Comparison of ENCODE assay signal across 26 cellular contexts in the genomic region with DNA sequence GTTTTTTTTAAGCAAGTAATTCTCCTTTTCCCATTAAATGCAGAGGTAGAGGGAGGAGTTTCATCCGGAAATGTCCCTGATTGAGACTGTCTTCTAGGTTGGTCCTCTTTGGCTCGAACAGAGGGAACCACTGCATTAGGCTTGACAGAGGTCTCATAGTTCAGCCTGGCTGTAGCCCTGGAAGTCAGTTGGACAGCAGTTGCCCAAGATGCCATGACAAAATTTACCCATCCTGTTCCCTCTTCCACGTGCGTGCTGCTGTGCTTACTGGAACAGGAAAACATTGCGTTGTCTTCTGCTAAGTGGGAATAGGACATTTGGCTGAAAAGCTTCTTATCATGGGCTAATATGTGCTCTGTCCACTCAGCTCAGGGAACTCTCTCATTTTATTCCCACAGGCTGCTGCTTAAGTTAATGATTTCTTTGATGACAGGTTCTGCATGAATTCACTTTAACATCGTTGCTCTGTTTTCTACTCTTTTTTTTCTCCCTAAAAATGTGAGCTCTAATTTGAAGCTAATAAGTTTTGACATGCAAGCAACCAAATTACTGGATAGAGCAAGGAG. TPM values are rescaled to one million over a fixed set of nuclear protein-coding genes. Genes with fewer than 3 reads are reported as not detected.
DNase-seq lines count a peak whose midpoint lies in the region; ATAC-seq, FAIRE-seq and TF ChIP-seq lines count a peak whose summit lies in the region.
"Had no signal": no experiment of that assay in that cellular context is flagged by ENCODE, and none has a peak within 500 bp of the region (broad histone marks: within the 10 kb centered on the region; RNA-seq: fewer than 3 reads in every experiment).

No MANE protein-coding gene starts in this region.

- H3K27ac ChIP-seq in angular gyrus (ENCODE audit: low read depth, low read length), result peak overlapping the region; percentile 18
- H3K27ac ChIP-seq: BLaER1, PC-9, RWPE1, SK-N-MC had no signal

- ATAC-seq in GM18909 (IDR thresholded peaks at IDR 0.05; ENCODE audit: poor library complexity, unreplicated experiment), result no peak

- H3K27me3 Mint-ChIP-seq in type B pancreatic cell, result no peaks in the 10 kb centered on the region

- peaks cover 11% of the 10 kb centered on the region for H3K9me3 Mint-ChIP-seq in type B pancreatic cell
- H3K9me3 Mint-ChIP-seq: CD4-positive, alpha-beta T cell had no signal

- FAIRE-seq in islet of Langerhans (lab: Jason Lieb, UNC), result peak; percentile 93

- in situ Hi-C loops in Caki2 (cut with HindIII; ENCODE audit: low pct_unique_long_range_greater_than_20kb, low sequenced_read_pairs), result no loop called here

- no peak for TF ChIP-seq CTCF in type B pancreatic cell (conservative IDR thresholded peaks at IDR 0.05)

- peaks cover 32% of the 10 kb centered on the region for H3K4me1 Mint-ChIP-seq in type B pancreatic cell (ENCODE audit: unreplicated experiment)

- DNase-seq in Caki2 (ENCODE audit: low read depth), result peak; percentile 58
- DNase-seq in renal cortical epithelial cell (ENCODE audit: low read depth), result peak; percentile 92
- no peak for DNase-seq in type B pancreatic cell (ENCODE audit: extremely low spot score, unreplicated experiment)
- DNase-seq in GOT3 (lab: John Stamatoyannopoulos, UW), result no peak
- DNase-seq: CD4-positive, alpha-beta T cell; COR-L47; DMS153; GF-D8; H9; HFFc6; IMR-90; NCI-H1105; NCI-H146; NCI-H2029; NCI-H226; NCI-H510A treated with DMSO at 0.1 percent for 48 hours; NCI-H748 treated with DMSO at 0.1 percent for 48 hours; SHP77 treated with DMSO at 0.1 percent for 48 hours had no signal

- H3K4me3 Mint-ChIP-seq in type B pancreatic cell, result no peak overlapping the region
- H3K4me3 Mint-ChIP-seq: CD4-positive, alpha-beta T cell; H9; HFFc6 had no signal

- H3K36me3 Mint-ChIP-seq in type B pancreatic cell, result peaks cover 27% of the 10 kb centered on the region

- no peak overlapping the region for H3K27ac Mint-ChIP-seq in type B pancreatic cell
- H3K27ac Mint-ChIP-seq: CD4-positive, alpha-beta T cell; H9; HFFc6 had no signal

RNA-seq across cellular contexts. Expression of a gene that starts 18.0 kb away (rescaled TPM):
- total RNA-seq in Caki2 (2014; rRNA removed; shearing (Covaris generic); ENCODE audit: low replicate concordance), result 36.3 and 39.1 TPM in 2 replicates
- total RNA-seq in renal cortical epithelial cell, result 11.2 and 13.2 TPM in 2 replicates
- total RNA-seq in type B pancreatic cell (ENCODE audit: low replicate concordance), result 13.7 and 18.7 TPM in 2 replicates
- total RNA-seq: A673; CD4-positive, alpha-beta T cell; HFFc6 had no signal

Comparison
In these comparisons a context has a peak if more than half of its experiments do, and no peak if none do; other contexts are left out.
1. DNase-seq: peak in Caki2 (single experiment) and renal cortical epithelial cell (single experiment); none in type B pancreatic cell (single experiment) and GOT3 (single experiment).